ENCODE assay signal across 8 cellular contexts in the genomic region with DNA sequence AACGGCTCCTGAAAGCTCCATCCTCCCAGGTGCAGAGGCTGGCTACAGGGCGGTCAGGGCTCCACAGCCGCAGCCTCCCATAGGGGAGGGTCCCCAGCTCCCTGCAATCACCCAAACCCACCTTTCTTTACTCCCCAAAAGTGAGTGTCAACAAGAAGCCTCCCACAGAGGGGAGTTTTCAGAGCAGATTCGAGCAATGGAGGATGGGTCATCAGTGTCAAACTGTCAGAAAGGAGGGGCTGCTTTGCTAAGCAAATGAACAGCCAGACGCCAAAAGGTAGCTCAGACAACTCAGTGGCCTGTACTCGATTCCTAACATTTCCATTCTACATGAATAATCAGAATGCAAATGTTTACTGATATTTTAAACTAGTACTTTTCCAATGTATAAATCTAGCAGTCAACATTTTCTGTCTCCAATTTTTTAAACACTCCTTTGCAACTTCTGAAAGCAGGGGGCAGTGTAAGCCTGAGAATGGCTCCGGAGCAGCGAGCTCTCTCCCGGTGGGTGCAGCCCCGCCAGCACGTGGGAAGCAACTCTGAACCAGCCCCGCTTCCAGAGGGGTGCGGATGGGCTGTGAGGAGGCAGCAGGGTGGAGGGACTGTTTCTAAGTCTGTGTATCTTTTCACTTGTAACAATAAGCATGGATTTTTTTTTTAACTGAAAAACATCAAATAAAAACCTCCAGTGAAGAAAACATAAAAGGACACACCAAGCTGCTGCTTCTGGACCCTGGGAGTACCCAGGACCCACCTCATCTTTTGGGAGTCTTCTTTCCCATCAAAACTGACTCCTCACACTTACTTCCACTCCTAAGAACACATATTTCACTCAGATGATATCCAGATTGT. TPM values are rescaled to one million over a fixed set of nuclear protein-coding genes. Genes with fewer than 3 reads are reported as not detected.
DNase-seq lines count a peak whose midpoint lies in the region; ATAC-seq and TF ChIP-seq lines count a peak whose summit lies in the region.

No MANE protein-coding gene starts in this region.

- H3K4me3 ChIP-seq in BJ (ENCODE audit: low read depth, low read length) (no peak overlapping the region), foreskin fibroblast (ENCODE audit: low read depth in 1 of 2, low read length in 2 of 2) (no peak overlapping the region), osteoblast (ENCODE audit: insufficient read depth, low read length) (no peak overlapping the region), upper lobe of right lung (no peak overlapping the region)

- H3K4me2 ChIP-seq in osteoblast (ENCODE audit: insufficient read depth, low read length), result no peak overlapping the region

- no peak overlapping the region for H3K27ac ChIP-seq in osteoblast (ENCODE audit: low read depth, low read length)
- no peak overlapping the region for H3K27ac ChIP-seq in upper lobe of right lung

- peak; percentile 65 for ATAC-seq in upper lobe of right lung

- intact Hi-C loops in upper lobe of right lung (cut with DNase I), result no loop called here

- TF ChIP-seq CTCF in BJ (IDR thresholded peaks at IDR 0.05; ENCODE audit: insufficient read depth, low read depth, low read length), result peak; percentile 67
- peak; percentile 71 for TF ChIP-seq CTCF in foreskin fibroblast (IDR thresholded peaks at IDR 0.05; ENCODE audit: low read depth, low read length)
- peak; percentile 75 for TF ChIP-seq CTCF in osteoblast (IDR thresholded peaks at IDR 0.05; ENCODE audit: extremely low read depth, low read depth, low read length)
- TF ChIP-seq CTCF in upper lobe of right lung (IDR thresholded peaks at IDR 0.05), result peak; percentile 63

- DNase-seq in BJ (ENCODE audit: low read depth) (no peak), HCEC 1CT (peak; percentile 30), RPMI7951 (ENCODE audit: low read depth) (peak; percentile 53), foreskin fibroblast (peak; percentile 46 to 81), osteoblast (ENCODE audit: insufficient read length, low spot score, missing footprints) (peak; percentile 98), upper lobe of right lung (no peak), NCI-H524 treated with DMSO at 0.1 percent for 48 hours (lab: John Stamatoyannopoulos, UW) (no peak)
- peak; percentile 41 for DNase-seq in activated T-helper 9 cell treated with anti-CD3 and anti-CD28 coated beads, Interleukin-2, amount 50 U/mL, for 16 hours (ENCODE audit: low read depth)

- CTCF ChIA-PET in BJ (lab: Yijun Ruan, JAX), result interaction anchor here (0.6 to 2.9 kb wide), 21 partner anchors 9 to 696 kb away, joined by 3 to 33 read pairs (median 5); no protein-coding TSS in a partner anchor

- no peak overlapping the region for H2AFZ ChIP-seq in osteoblast (ENCODE audit: low read length)

- H3K36me3 ChIP-seq in BJ (ENCODE audit: control insufficient read depth, insufficient read depth, low read length) (peaks cover 26% of the 10 kb centered on the region), osteoblast (ENCODE audit: insufficient read depth, low read length) (peaks cover 16% of the 10 kb centered on the region), upper lobe of right lung (peaks cover 66% of the 10 kb centered on the region)

- H3K9me3 ChIP-seq in osteoblast (ENCODE audit: low read depth, low read length) (no peaks in the 10 kb centered on the region), upper lobe of right lung (no peaks in the 10 kb centered on the region)

- H3K27me3 ChIP-seq in BJ (ENCODE audit: control insufficient read depth, insufficient read depth, low read length) (no peaks in the 10 kb centered on the region), osteoblast (ENCODE audit: insufficient read depth, low read length) (no peaks in the 10 kb centered on the region), upper lobe of right lung (no peaks in the 10 kb centered on the region)

- H3K4me1 ChIP-seq in osteoblast (ENCODE audit: insufficient read depth, low read length), result no peaks in the 10 kb centered on the region
- H3K4me1 ChIP-seq in upper lobe of right lung, result no peaks in the 10 kb centered on the region

- peaks cover 24% of the 10 kb centered on the region for H3K79me2 ChIP-seq in osteoblast (ENCODE audit: insufficient read depth, low read length)

- POLR2A ChIA-PET in BJ (lab: Charles Lee), result no interaction called here

- H4K20me1 ChIP-seq in osteoblast (ENCODE audit: insufficient read depth, low read length), result peaks cover under 1% of the 10 kb centered on the region

RNA-seq across cellular contexts. Expression of gene TAF4, which starts 54.9 kb away (rescaled TPM):
- 1.2 and 1.4 TPM in 2 replicates for polyA plus RNA-seq in BJ (2011; rRNA removed)
- polyA minus RNA-seq in BJ (2011; rRNA and poly(A)+ RNA removed), result 1.5 and 2.2 TPM in 2 replicates
- total RNA-seq in RPMI7951 (2014; rRNA removed; shearing (Covaris generic)), result 6.5 and 6.6 TPM in 2 replicates
- 4.3 and 4.7 TPM in 2 replicates for total RNA-seq in osteoblast
- 19.6 TPM for total RNA-seq in upper lobe of right lung

Comparison
In these comparisons a context has a peak if more than half of its experiments do, and no peak if none do; other contexts are left out.
1. DNase-seq: peak in HCEC 1CT (single experiment), RPMI7951 (single experiment), activated T-helper 9 cell treated with anti-CD3 and anti-CD28 coated beads, Interleukin-2, amount 50 U/mL, for 16 hours (single experiment), foreskin fibroblast (2 of 2) and osteoblast (single experiment); none in BJ (single experiment), upper lobe of right lung (single experiment) and NCI-H524 treated with DMSO at 0.1 percent for 48 hours (single experiment).
2. Peak in every context shown above with its lines, with median percentiles within 50 percentile points of each other: CTCF ChIP-seq.